Comparison of ENCODE assay signal across 23 cellular contexts in genomic region chr10:12530017-12530416, GRCh38.
"Had no signal": no experiment of that assay in that cellular context is flagged by ENCODE, and none has a peak within 500 bp of the region (broad histone marks: within the 10 kb centered on the region; RNA-seq: fewer than 3 reads in every experiment).

No MANE protein-coding gene starts in this region.

- H3K27me3 ChIP-seq: brain microvascular endothelial cell, cardiac muscle cell had no signal

- H3K4me3 Mint-ChIP-seq: activated naive CD4-positive, alpha-beta T cell treated with anti-CD3 and anti-CD28 coated beads, Interleukin-2, amount 50 U/mL, for 24 hours; activated naive CD8-positive, alpha-beta T cell treated with anti-CD3 and anti-CD28 coated beads, Interleukin-2, amount 50 U/mL, for 24 hours; T-helper 1 cell treated with Interleukin-12 subunit alpha and Interleukin-12 subunit beta and Interleukin-4 antibody, amounts not matched to agents 30 μg/mL and 1 μg/mL, for 36 hours; WTC11 had no signal

- ATAC-seq: activated naive CD8-positive, alpha-beta T cell treated with anti-CD3 and anti-CD28 coated beads, Interleukin-2, amount 50 U/mL, for 24 hours; PC-3; WTC11 had no signal

- DNase-seq: activated CD4-positive, alpha-beta T cell treated with anti-CD3 and anti-CD28 coated beads for 48 hours; activated CD4-positive, alpha-beta T cell treated with anti-CD3 and anti-CD28 coated beads, Interleukin-2, amount 50 U/mL, for 48 hours; activated CD4-positive, CD25-positive, alpha-beta regulatory T cell treated with anti-CD3 and anti-CD28 coated beads, Interleukin-2, amount 50 U/mL, for 72 hours; activated CD8-positive, alpha-beta memory T cell treated with anti-CD3 and anti-CD28 coated beads, Interleukin-2, amount 50 U/mL, for 4 hours; activated effector memory CD4-positive, alpha-beta T cell treated with Interleukin-2 at 50 U/mL for 16 hours; activated naive CD4-positive, alpha-beta T cell; activated naive CD8-positive, alpha-beta T cell treated with anti-CD3 and anti-CD28 coated beads, Interleukin-2, amount 50 U/mL, for 24 hours; activated T-cell treated with anti-CD3 and anti-CD28 coated beads, Interleukin-2, amount 50 U/mL, for 1 hour; brain microvascular endothelial cell; MV-4-11; NCI-H1092 treated with DMSO at 0.1 percent for 48 hours; NCI-H1436; NCI-H1694 treated with DMSO at 0.1 percent for 48 hours; NCI-H2081; NCI-H446; NCI-H524; PC-3; SHP77 treated with DMSO at 0.1 percent for 48 hours had no signal

- H3K9ac ChIP-seq: KMS-11 had no signal

- H3K4me3 ChIP-seq: cardiac muscle cell had no signal

- H3K27ac ChIP-seq: brain microvascular endothelial cell, cardiac muscle cell, KMS-11 had no signal

- H3K27me3 Mint-ChIP-seq: activated naive CD4-positive, alpha-beta T cell treated with anti-CD3 and anti-CD28 coated beads, Interleukin-2, amount 50 U/mL, for 24 hours; activated naive CD8-positive, alpha-beta T cell treated with anti-CD3 and anti-CD28 coated beads, Interleukin-2, amount 50 U/mL, for 24 hours had no signal

- H3K4me1 Mint-ChIP-seq: WTC11 had no signal

- H3K36me3 ChIP-seq: brain microvascular endothelial cell, cardiac muscle cell had no signal

- H3K27ac Mint-ChIP-seq: activated naive CD4-positive, alpha-beta T cell treated with anti-CD3 and anti-CD28 coated beads, Interleukin-2, amount 50 U/mL, for 24 hours; activated naive CD8-positive, alpha-beta T cell treated with anti-CD3 and anti-CD28 coated beads, Interleukin-2, amount 50 U/mL, for 24 hours; T-helper 1 cell treated with Interleukin-12 subunit alpha and Interleukin-12 subunit beta and Interleukin-4 antibody, amounts not matched to agents 30 μg/mL and 1 μg/mL, for 36 hours; WTC11 had no signal
